In the genomic region with DNA sequence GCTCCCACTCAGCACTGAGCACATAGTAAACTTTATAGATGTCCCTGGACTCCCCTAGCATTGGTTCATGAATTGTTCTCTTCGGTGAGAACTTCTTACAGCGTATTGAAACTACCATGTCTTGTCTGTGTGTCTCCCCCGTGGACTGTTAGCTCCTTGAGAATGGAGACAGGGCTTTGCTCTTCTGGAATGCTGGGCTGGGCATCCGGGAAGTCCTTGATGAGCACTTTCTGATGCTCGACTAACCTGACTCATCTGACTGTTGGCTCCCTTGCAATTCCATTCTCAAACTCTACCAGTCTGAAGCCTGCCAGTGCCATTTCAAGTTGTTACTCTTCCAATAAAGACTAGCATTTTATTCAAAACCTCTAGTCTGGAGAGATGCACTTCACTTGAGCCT, we compare ENCODE assay signal across 23 cellular contexts. TPM values are rescaled to one million over a fixed set of nuclear protein-coding genes. Genes with fewer than 3 reads are reported as not detected.
A peak's percentile ranks its signal among the peaks of the same experiment; 100 is the strongest.
DNase-seq lines count a peak whose midpoint lies in the region; ATAC-seq, FAIRE-seq and TF ChIP-seq lines count a peak whose summit lies in the region.
"Had no signal": no experiment of that assay in that cellular context is flagged by ENCODE, and none has a peak within 500 bp of the region (broad histone marks: within the 10 kb centered on the region; RNA-seq: fewer than 3 reads in every experiment).

No MANE protein-coding gene starts in this region.

- POLR2A ChIA-PET in MCF 10A (lab: Yijun Ruan, JAX): interaction anchor here (1.7 kb wide), 2 partner anchors 15 to 28 kb away, joined by 3 to 6 read pairs; partner anchors contain the start of genes HBEGF and PFDN1

- no peak overlapping the region for H3K27ac Mint-ChIP-seq in MCF 10A (ENCODE audit: low read depth, unreplicated experiment)
- no peak overlapping the region for H3K27ac Mint-ChIP-seq in activated naive CD8-positive, alpha-beta T cell treated with anti-CD3 and anti-CD28 coated beads, Interleukin-2, amount 50 U/mL, for 24 hours
- H3K27ac Mint-ChIP-seq: activated naive CD4-positive, alpha-beta T cell treated with anti-CD3 and anti-CD28 coated beads, Interleukin-2, amount 10 ng/mL, durations not matched to agents 7 days and 5 days; naive thymus-derived CD8-positive, alpha-beta T cell; T-cell had no signal

- H3K4me1 Mint-ChIP-seq in MCF 10A (ENCODE audit: insufficient read depth, unreplicated experiment): peaks cover 14% of the 10 kb centered on the region
- H3K4me1 Mint-ChIP-seq in activated naive CD8-positive, alpha-beta T cell treated with anti-CD3 and anti-CD28 coated beads, Interleukin-2, amount 50 U/mL, for 24 hours: no peaks in the 10 kb centered on the region
- H3K4me1 Mint-ChIP-seq: T-cell had no signal

- FAIRE-seq in D721Med (lab: Jason Lieb, UNC): no peak

- H3K36me3 ChIP-seq in breast epithelium: no peaks in the 10 kb centered on the region
- H3K36me3 ChIP-seq: transverse colon had no signal

- H3K9me3 ChIP-seq in breast epithelium: no peaks in the 10 kb centered on the region
- H3K9me3 ChIP-seq: transverse colon had no signal

- H3K4me3 ChIP-seq in breast epithelium: no peak overlapping the region
- no peak overlapping the region for H3K4me3 ChIP-seq in foreskin fibroblast (ENCODE audit: low read depth in 1 of 2, low read length in 2 of 2)
- H3K4me3 ChIP-seq: hepatocyte, transverse colon had no signal

- TF ChIP-seq CTCF in MCF 10A (IDR thresholded peaks at IDR 0.05; ENCODE audit: unreplicated experiment) (no peak), breast epithelium (IDR thresholded peaks at IDR 0.05) (no peak), foreskin fibroblast (IDR thresholded peaks at IDR 0.05; ENCODE audit: low read depth, low read length) (no peak), D721Med (IDR thresholded peaks at IDR 0.05; ENCODE audit: insufficient read depth, missing control alignments) (no peak)

- H3K27me3 Mint-ChIP-seq in MCF 10A (ENCODE audit: insufficient read depth, unreplicated experiment): no peaks in the 10 kb centered on the region
- H3K27me3 Mint-ChIP-seq in activated naive CD8-positive, alpha-beta T cell treated with anti-CD3 and anti-CD28 coated beads, Interleukin-2, amount 50 U/mL, for 24 hours: no peaks in the 10 kb centered on the region

- peaks cover 0 to 7% of the 10 kb centered on the region in 2 donors for H3K4me1 ChIP-seq in breast epithelium

- CTCF ChIA-PET in MCF 10A (lab: Yijun Ruan, JAX): interaction anchor here (1.0 to 2.9 kb wide), 6 partner anchors 23 to 77 kb away, joined by 3 to 14 read pairs (median 5); partner anchors contain the start of gene HBEGF

- H3K4me3 Mint-ChIP-seq in MCF 10A (ENCODE audit: unreplicated experiment): no peak overlapping the region
- no peak overlapping the region for H3K4me3 Mint-ChIP-seq in activated naive CD8-positive, alpha-beta T cell treated with anti-CD3 and anti-CD28 coated beads, Interleukin-2, amount 50 U/mL, for 24 hours
- H3K4me3 Mint-ChIP-seq: activated naive CD4-positive, alpha-beta T cell treated with anti-CD3 and anti-CD28 coated beads, Interleukin-2, amount 10 ng/mL, durations not matched to agents 7 days and 5 days; naive thymus-derived CD8-positive, alpha-beta T cell; T-cell had no signal

- no peaks in the 10 kb centered on the region for H3K27me3 ChIP-seq in breast epithelium
- H3K27me3 ChIP-seq: hepatocyte, transverse colon had no signal

- BruUV-seq in MCF 10A (replicated peaks; lab: Mats Ljungman, UMichigan): no TSS peak

- no peak for ATAC-seq in activated naive CD8-positive, alpha-beta T cell treated with anti-CD3 and anti-CD28 coated beads, Interleukin-2, amount 50 U/mL, for 24 hours
- ATAC-seq in GM18870 (IDR thresholded peaks at IDR 0.05; ENCODE audit: unreplicated experiment): no peak
- ATAC-seq: left lobe of liver; naive thymus-derived CD8-positive, alpha-beta T cell; T-cell had no signal

- H3K9me3 Mint-ChIP-seq in MCF 10A (ENCODE audit: unreplicated experiment): no peaks in the 10 kb centered on the region
- no peaks in the 10 kb centered on the region for H3K9me3 Mint-ChIP-seq in activated naive CD8-positive, alpha-beta T cell treated with anti-CD3 and anti-CD28 coated beads, Interleukin-2, amount 50 U/mL, for 24 hours
- H3K9me3 Mint-ChIP-seq: activated naive CD4-positive, alpha-beta T cell treated with anti-CD3 and anti-CD28 coated beads, Interleukin-2, amount 10 ng/mL, durations not matched to agents 7 days and 5 days; naive thymus-derived CD8-positive, alpha-beta T cell; T-cell had no signal

- intact Hi-C loops in MCF 10A (cut with micrococcal nuclease) (no loop called here), breast epithelium (cut with DNase I; ENCODE audit: low total_unique reads) (no loop called here)

- no peaks in the 10 kb centered on the region for H3K36me3 Mint-ChIP-seq in MCF 10A (ENCODE audit: insufficient read depth, unreplicated experiment)
- H3K36me3 Mint-ChIP-seq in activated naive CD8-positive, alpha-beta T cell treated with anti-CD3 and anti-CD28 coated beads, Interleukin-2, amount 50 U/mL, for 24 hours (ENCODE audit: low read depth): no peaks in the 10 kb centered on the region
- H3K36me3 Mint-ChIP-seq: activated naive CD4-positive, alpha-beta T cell treated with anti-CD3 and anti-CD28 coated beads, Interleukin-2, amount 10 ng/mL, durations not matched to agents 7 days and 5 days; naive thymus-derived CD8-positive, alpha-beta T cell; T-cell had no signal

- DNase-seq in MCF 10A (ENCODE audit: unreplicated experiment) (peak; percentile 60), breast epithelium (ENCODE audit: low spot score in 2 of 2) (no peak), amniotic stem cell (lab: John Stamatoyannopoulos, UW) (peak; percentile 30), foreskin fibroblast (peak; percentile 47 to 71), T-helper 2 cell (no peak), D721Med (ENCODE audit: insufficient read length, low spot score) (no peak)
- no peak for DNase-seq in activated naive CD8-positive, alpha-beta T cell treated with anti-CD3 and anti-CD28 coated beads, Interleukin-2, amount 50 U/mL, for 24 hours
- DNase-seq: activated CD4-positive, CD25-positive, alpha-beta regulatory T cell; activated naive CD4-positive, alpha-beta T cell treated with anti-CD3 and anti-CD28 coated beads, Interleukin-2, amount 10 ng/mL, durations not matched to agents 7 days and 5 days; erythroblast; KG1; naive thymus-derived CD8-positive, alpha-beta T cell; NCI-H1436 treated with DMSO at 0.1 percent for 48 hours; stimulated activated CD4-positive, alpha-beta T cell treated with anti-CD3 and anti-CD28 coated beads, Interleukin-4, amount 100 ng/mL, for 1 hour; T-cell; transverse colon had no signal

- no peak overlapping the region for H3K27ac ChIP-seq in breast epithelium
- H3K27ac ChIP-seq: 22Rv1, hepatocyte, transverse colon had no signal

- TF ChIP-seq POLR2A in breast epithelium (IDR thresholded peaks at IDR 0.05): no peak

RNA-seq across cellular contexts. Expression of gene PFDN1, which starts 15.0 kb away (rescaled TPM):
- total RNA-seq in MCF 10A (2022) (94.7 and 102 TPM in 2 replicates), breast epithelium (10 to 100 TPM; 72.2 to 93.4 (median 86.3) TPM)

RNA-seq across cellular contexts. Expression of gene HBEGF, which starts 28.5 kb away (rescaled TPM):
- total RNA-seq in MCF 10A (2022): 20.6 and 55.7 TPM in 2 replicates
- 10 to 100 TPM in 2 of 3 donors, 1 to 10 TPM in 1; 4.3 to 22.9 (median 13.5) TPM for total RNA-seq in breast epithelium

RNA-seq across cellular contexts. Expression of gene SLC4A9, which starts 42.1 kb away (rescaled TPM):
- 0.37 TPM in 1 of 2 replicates, not detected in the other for total RNA-seq in MCF 10A (2022)
- not detected for total RNA-seq in breast epithelium
- total RNA-seq: H4; naive thymus-derived CD8-positive, alpha-beta T cell; NCI-H460; pulmonary artery endothelial cell had no signal

Comparison
In these comparisons a context has a peak if more than half of its experiments do, and no peak if none do; other contexts are left out.
1. DNase-seq: peak in MCF 10A (single experiment), amniotic stem cell (single experiment) and foreskin fibroblast (2 of 2); none in breast epithelium (0 of 2), activated naive CD8-positive, alpha-beta T cell treated with anti-CD3 and anti-CD28 coated beads, Interleukin-2, amount 50 U/mL, for 24 hours (single experiment), T-helper 2 cell (0 of 5) and D721Med (single experiment).